Comparison of ENCODE assay signal across 8 cellular contexts in the genomic region with DNA sequence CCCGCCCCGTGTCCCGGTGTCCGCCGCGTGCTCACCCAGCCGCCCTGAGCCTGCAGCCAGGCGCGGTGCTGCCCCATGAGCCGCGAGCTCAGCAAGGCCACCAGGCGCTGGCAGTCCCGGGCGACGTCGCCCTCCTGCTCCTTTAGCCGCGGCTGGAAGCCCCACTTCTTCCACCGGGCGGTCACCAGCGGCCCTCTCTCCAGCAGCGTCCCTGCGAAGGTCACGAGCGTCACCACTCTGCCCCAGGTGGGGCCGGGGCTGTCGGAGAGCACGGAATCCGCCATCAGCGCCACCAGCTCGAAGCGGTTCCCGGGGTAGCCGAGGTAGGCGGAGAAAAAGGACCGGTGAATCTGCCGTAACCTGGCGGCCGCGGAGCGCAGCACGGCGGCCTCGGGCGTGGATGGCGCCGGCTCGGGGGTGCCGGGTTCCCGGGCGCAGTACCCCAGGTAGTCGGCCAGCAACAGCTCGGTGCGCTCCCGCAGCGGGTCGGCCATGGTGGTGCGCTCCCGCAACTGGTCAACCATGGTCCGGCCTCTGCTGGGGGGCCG.
DNase-seq lines count a peak whose midpoint lies in the region; ATAC-seq lines count a peak whose summit lies in the region.

No MANE protein-coding gene starts in this region.

- DNase-seq in EH (ENCODE audit: low read depth), result peak; percentile 31
- DNase-seq in NCI-H526 treated with DMSO at 0.1 percent for 48 hours (lab: John Stamatoyannopoulos, UW), result peak; percentile 20
- peak; percentile 52 for DNase-seq in activated naive CD4-positive, alpha-beta T cell treated with anti-CD3 and anti-CD28 coated beads, Interleukin-2, amount 50 U/mL, for 16 hours
- peak; percentile 17 to 34 for DNase-seq in stimulated activated CD4-positive, alpha-beta T cell treated with anti-CD3 and anti-CD28 coated beads, Interleukin-4, amount 100 ng/mL, for 48 hours (ENCODE audit: low read depth in 2 of 2)
- no peak for DNase-seq in dedifferentiated amniotic fluid mesenchymal stem cell (ENCODE audit: extremely low spot score)
- DNase-seq in middle frontal gyrus (ENCODE audit: extremely low spot score, low spot score), result no peak

- ATAC-seq in HG03095 (IDR thresholded peaks at IDR 0.05; ENCODE audit: unreplicated experiment), result no peak

- H3K4me3 ChIP-seq in iPS-18c (ENCODE audit: insufficient read depth, low read depth, low read length), result peak overlapping the region; percentile 37

- no peaks in the 10 kb centered on the region for H3K9me3 ChIP-seq in iPS-18c (ENCODE audit: control insufficient read depth, insufficient read depth, low read length)

Comparison
In these comparisons a context has a peak if more than half of its experiments do, and no peak if none do; other contexts are left out.
1. DNase-seq: peak in EH (single experiment), NCI-H526 treated with DMSO at 0.1 percent for 48 hours (single experiment), activated naive CD4-positive, alpha-beta T cell treated with anti-CD3 and anti-CD28 coated beads, Interleukin-2, amount 50 U/mL, for 16 hours (single experiment) and stimulated activated CD4-positive, alpha-beta T cell treated with anti-CD3 and anti-CD28 coated beads, Interleukin-4, amount 100 ng/mL, for 48 hours (2 of 2); none in dedifferentiated amniotic fluid mesenchymal stem cell (single experiment) and middle frontal gyrus (single experiment).